In genomic region chr1:30754684-30755171, GRCh38 we compare ENCODE assay signal across 8 cellular contexts. TPM values are rescaled to one million over a fixed set of nuclear protein-coding genes. Genes with fewer than 3 reads are reported as not detected.
DNase-seq lines count a peak whose midpoint lies in the region; ATAC-seq and TF ChIP-seq lines count a peak whose summit lies in the region.

No MANE protein-coding gene starts in this region.

- no peaks in the 10 kb centered on the region for H3K9me2 ChIP-seq in PC-3 (replicated peaks; ENCODE audit: low read length)

- H3K79me2 ChIP-seq in PC-3 (ENCODE audit: low read length) = no peaks in the 10 kb centered on the region

- DNase-seq in Peyer's patch (peak in 2 of 3 donors; percentile 91 to 93), gastrocnemius medialis (no peak), Calu3 (no peak), PC-3 (no peak), NCI-H345 treated with DMSO at 0.1 percent for 48 hours (lab: John Stamatoyannopoulos, UW; ENCODE audit: unreplicated experiment) (no peak), EL (no peak)

- H3K4me3 ChIP-seq in Peyer's patch = peak overlapping the region; percentile 27 to 70 (median 56)
- no peak overlapping the region for H3K4me3 ChIP-seq in gastrocnemius medialis
- H3K4me3 ChIP-seq in PC-3 (ENCODE audit: low read length) = no peak overlapping the region

- no peaks in the 10 kb centered on the region for H3F3A ChIP-seq in PC-3 (ENCODE audit: low read length, unreplicated experiment)

- intact Hi-C loops in gastrocnemius medialis (cut with DNase I; ENCODE audit: low total_unique reads) (loop anchor here (1.0 kb wide), 1 partner anchor 43 kb away; no protein-coding TSS in a partner anchor), Calu3 (cut with micrococcal nuclease; ENCODE audit: unreplicated experiment) (no loop called here), PC-3 (cut with micrococcal nuclease) (no loop called here)

- H3K4me1 Mint-ChIP-seq in Calu3 (ENCODE audit: low read depth, unreplicated experiment) = peaks cover 22% of the 10 kb centered on the region

- in situ Hi-C loops in gastrocnemius medialis (cut with MboI; ENCODE audit: low sequenced_read_pairs in 4 of 4) = no loop called here

- ATAC-seq in GM18873 (IDR thresholded peaks at IDR 0.05; ENCODE audit: low FRiP score, unreplicated experiment) (peak; percentile 51), HG02623 (IDR thresholded peaks at IDR 0.05; ENCODE audit: unreplicated experiment) (peak; percentile 43), gastrocnemius medialis (peak; percentile 45 to 55), PC-3 (no peak)

- no peak overlapping the region for H3K4me2 ChIP-seq in PC-3 (ENCODE audit: low read length)

- H4K20me1 ChIP-seq in PC-3 (ENCODE audit: low read length) = no peaks in the 10 kb centered on the region

- H3K9me3 Mint-ChIP-seq in Calu3 (ENCODE audit: low read depth, unreplicated experiment) = no peaks in the 10 kb centered on the region

- no peaks in the 10 kb centered on the region for H3K36me3 ChIP-seq in Peyer's patch
- H3K36me3 ChIP-seq in gastrocnemius medialis = no peaks in the 10 kb centered on the region
- no peaks in the 10 kb centered on the region for H3K36me3 ChIP-seq in PC-3 (ENCODE audit: low read depth, low read length)

- H3K36me3 Mint-ChIP-seq in Calu3 (ENCODE audit: insufficient read depth, unreplicated experiment) = no peaks in the 10 kb centered on the region

- BruUV-seq in Calu3 (replicated peaks; lab: Mats Ljungman, UMichigan) (no TSS peak), PC-3 (replicated peaks; lab: Mats Ljungman, UMichigan) (no TSS peak)

- TF ChIP-seq CTCF in Peyer's patch (IDR thresholded peaks at IDR 0.05) = no peak
- no peak for TF ChIP-seq CTCF in gastrocnemius medialis (IDR thresholded peaks at IDR 0.05 in 4 of 5, conservative IDR thresholded peaks at IDR 0.05 in 1 of 5)
- TF ChIP-seq CTCF in Calu3 (IDR thresholded peaks at IDR 0.05; ENCODE audit: unreplicated experiment) = no peak
- TF ChIP-seq CTCF in PC-3 (conservative IDR thresholded peaks at IDR 0.05; ENCODE audit: low read depth, low read length) = no peak

- no peak overlapping the region for H3K27ac Mint-ChIP-seq in Calu3 (ENCODE audit: unreplicated experiment)

- H3K4me1 ChIP-seq in Peyer's patch = peaks cover 0 to 50% (median 26%) of the 10 kb centered on the region in 4 donors
- H3K4me1 ChIP-seq in gastrocnemius medialis = no peaks in the 10 kb centered on the region
- H3K4me1 ChIP-seq in PC-3 (ENCODE audit: insufficient read depth, low read length) = peaks cover 18% of the 10 kb centered on the region

- H3K9me3 ChIP-seq in Peyer's patch = no peaks in the 10 kb centered on the region
- H3K9me3 ChIP-seq in gastrocnemius medialis = no peaks in the 10 kb centered on the region
- no peaks in the 10 kb centered on the region for H3K9me3 ChIP-seq in PC-3 (ENCODE audit: low read length)

- H3K4me3 Mint-ChIP-seq in Calu3 (ENCODE audit: low read depth, unreplicated experiment) = no peak overlapping the region

- no peak for TF ChIP-seq POLR2A in Peyer's patch (IDR thresholded peaks at IDR 0.05)
- no peak for TF ChIP-seq POLR2A in gastrocnemius medialis (IDR thresholded peaks at IDR 0.05)

- H3K27me3 Mint-ChIP-seq in Calu3 (ENCODE audit: unreplicated experiment) = no peaks in the 10 kb centered on the region

- H3K9ac ChIP-seq in PC-3 (ENCODE audit: low read length) = no peak overlapping the region

- H3K27ac ChIP-seq in Peyer's patch (peak overlapping the region; percentile 81 to 97 (median 88)), gastrocnemius medialis (no peak overlapping the region), PC-3 (ENCODE audit: low read length) (no peak overlapping the region)

- no peak overlapping the region for H2AFZ ChIP-seq in PC-3 (ENCODE audit: low read length)

- no peaks in the 10 kb centered on the region for H3K27me3 ChIP-seq in Peyer's patch
- H3K27me3 ChIP-seq in gastrocnemius medialis = no peaks in the 10 kb centered on the region
- no peaks in the 10 kb centered on the region for H3K27me3 ChIP-seq in PC-3 (ENCODE audit: low read length)

- POLR2A ChIA-PET in PC-3 (lab: Charles Lee; ENCODE audit: unreplicated experiment) = no interaction called here

- CTCF ChIA-PET in Calu3 (lab: Charles Lee) (no interaction called here), PC-3 (lab: Charles Lee) (no interaction called here)

RNA-seq across cellular contexts. Expression of gene LAPTM5, which starts 2.8 kb away (rescaled TPM):
- 10 to 100 TPM; 10.3 to 77.6 (median 18.3) TPM for total RNA-seq in Peyer's patch
- total RNA-seq in gastrocnemius medialis = 10 to 100 TPM in 2 of 4 donors, 1 to 10 TPM in 2; 2.3 to 14.8 (median 10.1) TPM
- not detected in 2 replicates for total RNA-seq in Calu3 (2022)
- total RNA-seq in PC-3 (2014; rRNA removed) = not detected in 2 replicates

RNA-seq across cellular contexts. Expression of gene MATN1, which starts 31.3 kb away (rescaled TPM):
- not detected for total RNA-seq in Peyer's patch
- not detected for total RNA-seq in gastrocnemius medialis
- total RNA-seq in Calu3 (2022) = not detected in 2 replicates
- total RNA-seq in PC-3 (2014; rRNA removed) = 0.63 TPM in 1 of 2 replicates, not detected in the other

Comparison
In these comparisons a context has a peak if more than half of its experiments do, and no peak if none do; other contexts are left out.
1. DNase-seq: peak in Peyer's patch (2 of 3); none in gastrocnemius medialis (0 of 2), Calu3 (single experiment), PC-3 (single experiment), NCI-H345 treated with DMSO at 0.1 percent for 48 hours (single experiment) and EL (single experiment).
2. H3K27ac ChIP-seq: peak in Peyer's patch (4 of 4); none in gastrocnemius medialis (0 of 4) and PC-3 (single experiment).
3. H3K4me3 ChIP-seq: peak in Peyer's patch (4 of 4); none in gastrocnemius medialis (0 of 4) and PC-3 (single experiment).